20 cellular contexts compared by ENCODE assay signal in genomic region chr4:10873809-10874208, GRCh38.
DNase-seq lines count a peak whose midpoint lies in the region; ATAC-seq, FAIRE-seq and TF ChIP-seq lines count a peak whose summit lies in the region.
"Had no signal": no experiment of that assay in that cellular context is flagged by ENCODE, and none has a peak within 500 bp of the region (broad histone marks: within the 10 kb centered on the region; RNA-seq: fewer than 3 reads in every experiment).

No MANE protein-coding gene starts in this region.

- DNase-seq in NCI-H82 (lab: John Stamatoyannopoulos, UW), result peak; percentile 59
- DNase-seq in NCI-H82 treated with DMSO at 0.1 percent for 48 hours (lab: John Stamatoyannopoulos, UW; ENCODE audit: unreplicated experiment), result no peak
- no peak for DNase-seq in A549 (ENCODE audit: low read depth in 1 of 2, low spot score in 1 of 2)
- DNase-seq in K562 (ENCODE audit: extremely low read depth in 1 of 4, low spot score in 3 of 4), result no peak
- DNase-seq in AG08396 (ENCODE audit: low spot score), result no peak
- DNase-seq: ACHN; AML-193; Caco-2; Calu3; CD4-positive, alpha-beta T cell; CD8-positive, alpha-beta T cell; DMS79 treated with DMSO at 0.1 percent for 48 hours; GF-D8 had no signal

- H3K4me2 ChIP-seq in A549 (no peak overlapping the region), K562 (ENCODE audit: insufficient read depth, low read length) (no peak overlapping the region)
- peak overlapping the region in 8 of 11 experiments; percentile 45 to 79 (median 68); a peak in 13 of 22 replicates for H3K4me2 ChIP-seq in BLaER1 treated with 17β-estradiol and CSF1 and Interleukin-3, amounts not matched to agents 10 nM and 100 nM

- no peaks in the 10 kb centered on the region for H3K27me3 ChIP-seq in BLaER1 treated with 17β-estradiol and CSF1 and Interleukin-3, amounts not matched to agents 10 nM and 100 nM
- no peaks in the 10 kb centered on the region for H3K27me3 ChIP-seq in K562 (ENCODE audit: control insufficient read depth in 2 of 2, insufficient read depth in 2 of 2, low read length in 2 of 2)

- TF ChIP-seq CTCF in A549 (IDR thresholded peaks at IDR 0.05), result no peak
- no peak for TF ChIP-seq CTCF in K562 (IDR thresholded peaks at IDR 0.05 in 2 of 3, conservative IDR thresholded peaks at IDR 0.05 in 1 of 3; ENCODE audit: insufficient read depth in 2 of 3, low read depth in 1 of 3, low read length in 3 of 3)

- H4K20me1 ChIP-seq in BLaER1 treated with 17β-estradiol and CSF1 and Interleukin-3, amounts not matched to agents 10 nM and 100 nM, result no peaks in the 10 kb centered on the region
- H4K20me1 ChIP-seq in K562 (replicated peaks; ENCODE audit: control insufficient read depth, insufficient read depth, low read length), result no peaks in the 10 kb centered on the region

- no peaks in the 10 kb centered on the region for H3K4me1 ChIP-seq in A549
- H3K4me1 ChIP-seq in BLaER1 treated with 17β-estradiol and CSF1 and Interleukin-3, amounts not matched to agents 10 nM and 100 nM, result peaks cover 10 to 20% (median 15%) of the 10 kb centered on the region in 10 experiments; a peak in 19 of 20 replicates
- H3K4me1 ChIP-seq in K562 (replicated peaks in 1 of 2; ENCODE audit: control insufficient read depth in 2 of 2, insufficient read depth in 2 of 2, low read length in 2 of 2), result no peaks in the 10 kb centered on the region
- H3K4me1 ChIP-seq: Caco-2 had no signal

- no peaks in the 10 kb centered on the region for H3K36me3 ChIP-seq in BLaER1 treated with 17β-estradiol and CSF1 and Interleukin-3, amounts not matched to agents 10 nM and 100 nM
- no peaks in the 10 kb centered on the region for H3K36me3 ChIP-seq in K562 (ENCODE audit: control insufficient read depth, insufficient read depth, low read length)

- no peak overlapping the region for H3K27ac ChIP-seq in A549
- no peak overlapping the region for H3K27ac ChIP-seq in BLaER1 treated with 17β-estradiol and CSF1 and Interleukin-3, amounts not matched to agents 10 nM and 100 nM
- no peak overlapping the region for H3K27ac ChIP-seq in K562 (ENCODE audit: extremely low read depth, low read depth, low read length)
- H3K27ac ChIP-seq: 22Rv1, C4-2B had no signal

- in situ Hi-C loops in K562 (cut with MboI), result no loop called here

- 0% methylated on average over 1 of the region's 1 CpG for WGBS in A549 (ENCODE audit: missing lambda C conversion rate)
- 20% methylated on average over 1 of the region's 1 CpG for WGBS in K562 (ENCODE audit: insufficient coverage, low coverage, missing lambda C conversion rate)

- H3K79me2 ChIP-seq in K562 (ENCODE audit: control insufficient read depth, insufficient read depth, low read length), result no peaks in the 10 kb centered on the region

- H3K9me3 ChIP-seq in A549, result no peaks in the 10 kb centered on the region
- peaks cover 0 to 13% (median 0%) of the 10 kb centered on the region in 11 experiments; a peak in 7 of 22 replicates for H3K9me3 ChIP-seq in BLaER1 treated with 17β-estradiol and CSF1 and Interleukin-3, amounts not matched to agents 10 nM and 100 nM (replicated peaks in 1 of 11)
- H3K9me3 ChIP-seq in K562 (replicated peaks; ENCODE audit: control insufficient read depth, insufficient read depth, low read depth, low read length), result no peaks in the 10 kb centered on the region
- H3K9me3 ChIP-seq: Caco-2 had no signal

- FAIRE-seq in A549 (lab: Jason Lieb, UNC) (no peak), K562 (lab: Jason Lieb, UNC) (no peak)
- FAIRE-seq: D721Med, G401.6, GM12891 had no signal

- no peak overlapping the region for H3K9ac ChIP-seq in BLaER1 treated with 17β-estradiol and CSF1 and Interleukin-3, amounts not matched to agents 10 nM and 100 nM
- H3K9ac ChIP-seq in K562 (ENCODE audit: insufficient read depth in 1 of 2, low read depth in 2 of 2, low read length in 2 of 2), result no peak overlapping the region

- CTCF ChIA-PET in A549 (lab: Yijun Ruan, JAX), result no interaction called here
- CTCF ChIA-PET in K562 (lab: Yijun Ruan, JAX; ENCODE audit: low intra/inter-chr PET ratio), result no interaction called here

- no peak overlapping the region for H2AFZ ChIP-seq in K562 (ENCODE audit: low read depth, low read length)

- no peak for TF ChIP-seq EP300 in A549 (IDR thresholded peaks at IDR 0.05)
- TF ChIP-seq EP300 in K562 (IDR thresholded peaks at IDR 0.05; ENCODE audit: low read length), result no peak

- H3K4me3 ChIP-seq in A549 (no peak overlapping the region), K562 (no peak overlapping the region)
- H3K4me3 ChIP-seq in BLaER1 treated with 17β-estradiol and CSF1 and Interleukin-3, amounts not matched to agents 10 nM and 100 nM, result no peak overlapping the region

- intact Hi-C loops in K562 (cut with micrococcal nuclease), result no loop called here

- H3K9me1 ChIP-seq in K562 (ENCODE audit: control insufficient read depth, insufficient read depth, low read length), result no peaks in the 10 kb centered on the region

- TF ChIP-seq POLR2A in A549 (IDR thresholded peaks at IDR 0.05; ENCODE audit: low read length) (no peak), K562 (conservative IDR thresholded peaks at IDR 0.05) (no peak)

- POLR2A ChIA-PET in A549 (lab: Yijun Ruan, JAX) (no interaction called here), K562 (lab: Yijun Ruan, JAX) (no interaction called here)

- no peak for TF ChIP-seq RAD21 in A549 (conservative IDR thresholded peaks at IDR 0.05 in 1 of 2, IDR thresholded peaks at IDR 0.05 in 1 of 2)
- no peak for TF ChIP-seq RAD21 in K562 (CRISPR knock-in tag; conservative IDR thresholded peaks at IDR 0.05 in 1 of 2, IDR thresholded peaks at IDR 0.05 in 1 of 2)

- BruUV-seq in K562 (replicated peaks; lab: Mats Ljungman, UMichigan), result no TSS peak

- ATAC-seq in A549, result no peak
- ATAC-seq in K562, result no peak
- no peak for ATAC-seq in HG03196 (IDR thresholded peaks at IDR 0.05; ENCODE audit: unreplicated experiment)
- ATAC-seq: CD8-positive, alpha-beta T cell had no signal

TF ChIP-seq in A549, 52 proteins besides CTCF, POLR2A, EP300 and RAD21:
- TF ChIP-seq MAFK (IDR thresholded peaks at IDR 0.05; ENCODE audit: partially characterized antibody) (peak; percentile 32), RARB (CRISPR knock-in tag; IDR thresholded peaks at IDR 0.05) (no peak)

TF ChIP-seq in K562, 482 proteins besides CTCF, POLR2A, EP300 and RAD21:
- no peak for TF ChIP-seq BACH1 (tag; IDR thresholded peaks at IDR 0.05)
- TF ChIP-seq MAFF (IDR thresholded peaks at IDR 0.05; ENCODE audit: low read length), result 0 out of 2 replicates have a peak, but pooled peaks have one; percentile 12

Comparison
In these comparisons a context has a peak if more than half of its experiments do, and no peak if none do; other contexts are left out.
1. H3K4me2 ChIP-seq: peak in BLaER1 treated with 17β-estradiol and CSF1 and Interleukin-3, amounts not matched to agents 10 nM and 100 nM (8 of 11); none in A549 (single experiment) and K562 (single experiment).